1 cellular context compared by ENCODE assay signal in the genomic region with DNA sequence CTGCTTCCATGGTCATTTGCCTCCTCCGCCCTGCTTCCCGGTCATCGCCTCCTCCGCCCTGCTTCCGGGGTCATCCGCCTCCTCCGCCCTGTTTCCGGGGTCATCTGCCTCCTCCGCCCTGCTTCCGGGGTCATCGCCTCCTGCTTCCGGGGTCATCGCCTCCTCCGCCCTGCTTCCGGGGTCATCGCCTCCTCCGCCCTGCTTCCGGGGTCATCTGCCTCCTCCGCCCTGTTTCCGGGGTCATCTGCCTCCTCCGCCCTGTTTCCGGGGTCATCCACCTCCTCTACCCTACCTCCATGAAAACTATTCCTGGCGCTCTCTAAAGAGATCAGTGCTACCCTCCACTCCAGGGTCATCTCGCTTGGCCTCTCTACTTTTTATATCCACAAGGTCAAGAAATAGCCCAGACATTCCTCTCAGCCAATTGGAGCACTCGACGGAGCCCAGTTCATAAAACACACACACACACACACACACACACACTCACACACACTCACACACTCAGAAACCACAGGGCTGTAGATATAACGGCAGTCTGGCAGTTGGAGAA.
TF ChIP-seq lines count a peak whose summit lies in the region.

No MANE protein-coding gene starts in this region.

TF ChIP-seq in K562, 482 proteins besides CTCF, POLR2A, EP300 and RAD21 (continued from another document and continues in another):
- TF ChIP-seq ZNF592 (IDR thresholded peaks at IDR 0.05) (no peak), CREB3L1 (IDR thresholded peaks at IDR 0.05; ENCODE audit: borderline replicate concordance, low read depth) (0 out of 2 replicates have a peak, but pooled peaks have one; percentile 16), ZNF57 (CRISPR knock-in tag; IDR thresholded peaks at IDR 0.05) (no peak), MTA3 (IDR thresholded peaks at IDR 0.05; ENCODE audit: borderline replicate concordance) (no peak), DEAF1 (CRISPR knock-in tag; IDR thresholded peaks at IDR 0.05) (no peak), ATF6 (CRISPR knock-in tag; IDR thresholded peaks at IDR 0.05) (no peak), POLR2G (IDR thresholded peaks at IDR 0.05; ENCODE audit: low read depth, low read length) (peak; percentile 66), ZBTB49 (CRISPR knock-in tag; IDR thresholded peaks at IDR 0.05; ENCODE audit: borderline replicate concordance) (no peak), RBM17 (IDR thresholded peaks at IDR 0.05; ENCODE audit: borderline replicate concordance, low read depth, low read length) (no peak), BCL6 (CRISPR knock-in tag; IDR thresholded peaks at IDR 0.05) (no peak), SNRNP70 (optimal IDR thresholded peaks at IDR 0.05; ENCODE audit: low read depth, low read length) (no peak), BRF1 (IDR thresholded peaks at IDR 0.05; ENCODE audit: borderline replicate concordance, extremely low read depth, insufficient read length) (no peak), HCFC1 (IDR thresholded peaks at IDR 0.05; ENCODE audit: low read depth, low read length) (peak; percentile 58)
- TF ChIP-seq, protein P1, sequence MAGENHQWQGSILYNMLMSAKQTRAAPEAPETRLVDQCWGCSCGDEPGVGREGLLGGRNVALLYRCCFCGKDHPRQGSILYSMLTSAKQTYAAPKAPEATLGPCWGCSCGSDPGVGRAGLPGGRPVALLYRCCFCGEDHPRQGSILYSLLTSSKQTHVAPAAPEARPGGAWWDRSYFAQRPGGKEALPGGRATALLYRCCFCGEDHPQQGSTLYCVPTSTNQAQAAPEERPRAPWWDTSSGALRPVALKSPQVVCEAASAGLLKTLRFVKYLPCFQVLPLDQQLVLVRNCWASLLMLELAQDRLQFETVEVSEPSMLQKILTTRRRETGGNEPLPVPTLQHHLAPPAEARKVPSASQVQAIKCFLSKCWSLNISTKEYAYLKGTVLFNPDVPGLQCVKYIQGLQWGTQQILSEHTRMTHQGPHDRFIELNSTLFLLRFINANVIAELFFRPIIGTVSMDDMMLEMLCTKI (IDR thresholded peaks at IDR 0.05; ENCODE audit: partially characterized antibody): no peak
- TF ChIP-seq, protein P2, sequence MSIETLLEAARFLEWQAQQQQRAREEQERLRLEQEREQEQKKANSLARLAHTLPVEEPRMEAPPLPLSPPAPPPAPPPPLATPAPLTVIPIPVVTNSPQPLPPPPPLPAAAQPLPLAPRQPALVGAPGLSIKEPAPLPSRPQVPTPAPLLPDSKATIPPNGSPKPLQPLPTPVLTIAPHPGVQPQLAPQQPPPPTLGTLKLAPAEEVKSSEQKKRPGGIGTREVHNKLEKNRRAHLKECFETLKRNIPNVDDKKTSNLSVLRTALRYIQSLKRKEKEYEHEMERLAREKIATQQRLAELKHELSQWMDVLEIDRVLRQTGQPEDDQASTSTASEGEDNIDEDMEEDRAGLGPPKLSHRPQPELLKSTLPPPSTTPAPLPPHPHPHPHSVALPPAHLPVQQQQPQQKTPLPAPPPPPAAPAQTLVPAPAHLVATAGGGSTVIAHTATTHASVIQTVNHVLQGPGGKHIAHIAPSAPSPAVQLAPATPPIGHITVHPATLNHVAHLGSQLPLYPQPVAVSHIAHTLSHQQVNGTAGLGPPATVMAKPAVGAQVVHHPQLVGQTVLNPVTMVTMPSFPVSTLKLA (conservative IDR thresholded peaks at IDR 0.05): peak in 1 of 2 experiments; percentile 42; a peak in 1 of 4 replicates
- TF ChIP-seq, protein P3, sequence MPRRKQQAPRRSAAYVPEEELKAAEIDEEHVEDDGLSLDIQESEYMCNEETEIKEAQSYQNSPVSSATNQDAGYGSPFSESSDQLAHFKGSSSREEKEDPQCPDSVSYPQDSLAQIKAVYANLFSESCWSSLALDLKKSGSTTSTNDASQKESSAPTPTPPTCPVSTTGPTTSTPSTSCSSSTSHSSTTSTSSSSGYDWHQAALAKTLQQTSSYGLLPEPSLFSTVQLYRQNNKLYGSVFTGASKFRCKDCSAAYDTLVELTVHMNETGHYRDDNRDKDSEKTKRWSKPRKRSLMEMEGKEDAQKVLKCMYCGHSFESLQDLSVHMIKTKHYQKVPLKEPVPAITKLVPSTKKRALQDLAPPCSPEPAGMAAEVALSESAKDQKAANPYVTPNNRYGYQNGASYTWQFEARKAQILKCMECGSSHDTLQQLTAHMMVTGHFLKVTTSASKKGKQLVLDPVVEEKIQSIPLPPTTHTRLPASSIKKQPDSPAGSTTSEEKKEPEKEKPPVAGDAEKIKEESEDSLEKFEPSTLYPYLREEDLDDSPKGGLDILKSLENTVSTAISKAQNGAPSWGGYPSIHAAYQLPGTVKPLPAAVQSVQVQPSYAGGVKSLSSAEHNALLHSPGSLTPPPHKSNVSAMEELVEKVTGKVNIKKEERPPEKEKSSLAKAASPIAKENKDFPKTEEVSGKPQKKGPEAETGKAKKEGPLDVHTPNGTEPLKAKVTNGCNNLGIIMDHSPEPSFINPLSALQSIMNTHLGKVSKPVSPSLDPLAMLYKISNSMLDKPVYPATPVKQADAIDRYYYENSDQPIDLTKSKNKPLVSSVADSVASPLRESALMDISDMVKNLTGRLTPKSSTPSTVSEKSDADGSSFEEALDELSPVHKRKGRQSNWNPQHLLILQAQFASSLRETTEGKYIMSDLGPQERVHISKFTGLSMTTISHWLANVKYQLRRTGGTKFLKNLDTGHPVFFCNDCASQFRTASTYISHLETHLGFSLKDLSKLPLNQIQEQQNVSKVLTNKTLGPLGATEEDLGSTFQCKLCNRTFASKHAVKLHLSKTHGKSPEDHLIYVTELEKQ (CRISPR knock-in tag; IDR thresholded peaks at IDR 0.05): no peak
- TF ChIP-seq, protein P4, sequence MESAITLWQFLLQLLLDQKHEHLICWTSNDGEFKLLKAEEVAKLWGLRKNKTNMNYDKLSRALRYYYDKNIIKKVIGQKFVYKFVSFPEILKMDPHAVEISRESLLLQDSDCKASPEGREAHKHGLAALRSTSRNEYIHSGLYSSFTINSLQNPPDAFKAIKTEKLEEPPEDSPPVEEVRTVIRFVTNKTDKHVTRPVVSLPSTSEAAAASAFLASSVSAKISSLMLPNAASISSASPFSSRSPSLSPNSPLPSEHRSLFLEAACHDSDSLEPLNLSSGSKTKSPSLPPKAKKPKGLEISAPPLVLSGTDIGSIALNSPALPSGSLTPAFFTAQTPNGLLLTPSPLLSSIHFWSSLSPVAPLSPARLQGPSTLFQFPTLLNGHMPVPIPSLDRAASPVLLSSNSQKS (CRISPR knock-in tag; IDR thresholded peaks at IDR 0.05): no peak
